In genomic region chr9:72354704-72355103, GRCh38 we compare ENCODE assay signal across 20 cellular contexts.
"Had no signal": no experiment of that assay in that cellular context is flagged by ENCODE, and none has a peak within 500 bp of the region (broad histone marks: within the 10 kb centered on the region; RNA-seq: fewer than 3 reads in every experiment).

No MANE protein-coding gene starts in this region.

- H3K4me3 Mint-ChIP-seq: activated CD4-positive, alpha-beta T cell treated with anti-CD3 and anti-CD28 coated beads, Interleukin-2, amount 10 ng/mL, durations not matched to agents 24 days and 14 days; activated naive CD8-positive, alpha-beta T cell treated with anti-CD3 and anti-CD28 coated beads, Interleukin-2, amount 10 ng/mL, durations not matched to agents 7 days and 5 days; neural progenitor cell; T-helper 2 cell treated with Interferon-gamma antibody and Interleukin-4, amounts not matched to agents 5 μg/mL and 100 μg/mL, for 36 hours had no signal

- H3K9me3 Mint-ChIP-seq: activated CD4-positive, alpha-beta T cell treated with anti-CD3 and anti-CD28 coated beads, Interleukin-2, amount 10 ng/mL, durations not matched to agents 24 days and 14 days; activated naive CD8-positive, alpha-beta T cell treated with anti-CD3 and anti-CD28 coated beads, Interleukin-2, amount 10 ng/mL, durations not matched to agents 7 days and 5 days; dendritic cell treated with granulocyte-macrophage colony-stimulating factor and Interleukin-4, amounts not matched to agents 40 ng/mL and 50 ng/mL, for 4 days; neural progenitor cell; T-helper 2 cell treated with Interferon-gamma antibody and Interleukin-4, amounts not matched to agents 5 μg/mL and 100 μg/mL, for 36 hours had no signal

- DNase-seq: activated CD4-positive, alpha-beta T cell treated with anti-CD3 and anti-CD28 coated beads, Interleukin-2, amount 10 ng/mL, durations not matched to agents 24 days and 14 days; activated CD4-positive, CD25-positive, alpha-beta regulatory T cell; activated CD8-positive, alpha-beta memory T cell treated with anti-CD3 and anti-CD28 coated beads for 24 hours; activated naive CD4-positive, alpha-beta T cell; activated naive CD8-positive, alpha-beta T cell treated with anti-CD3 and anti-CD28 coated beads, Interleukin-2, amount 10 ng/mL, durations not matched to agents 7 days and 5 days; brain microvascular endothelial cell; cerebellar nuclear complex; effector memory CD4-positive, alpha-beta T cell; gastrocnemius medialis; heart right ventricle; islet precursor cell; stimulated activated CD4-positive, alpha-beta T cell treated with anti-CD3 and anti-CD28 coated beads, Interleukin-4, amount 100 ng/mL, for 4 hours; stimulated activated CD8-positive, alpha-beta memory T cell treated with anti-CD3 and anti-CD28 coated beads, Interleukin-4, amount 100 ng/mL, for 48 hours; stimulated activated naive CD4-positive, alpha-beta T cell treated with Interleukin-2 at 50 U/mL for 16 hours; substantia nigra; SW 1271; trophoblast cell had no signal

- H3K27me3 Mint-ChIP-seq: activated CD4-positive, alpha-beta T cell treated with anti-CD3 and anti-CD28 coated beads, Interleukin-2, amount 10 ng/mL, durations not matched to agents 24 days and 14 days; activated naive CD8-positive, alpha-beta T cell treated with anti-CD3 and anti-CD28 coated beads, Interleukin-2, amount 10 ng/mL, durations not matched to agents 7 days and 5 days; dendritic cell treated with granulocyte-macrophage colony-stimulating factor and Interleukin-4, amounts not matched to agents 40 ng/mL and 50 ng/mL, for 4 days had no signal

- ATAC-seq: gastrocnemius medialis, heart right ventricle had no signal

- H3K27ac Mint-ChIP-seq: activated CD4-positive, alpha-beta T cell treated with anti-CD3 and anti-CD28 coated beads, Interleukin-2, amount 10 ng/mL, durations not matched to agents 24 days and 14 days; activated naive CD8-positive, alpha-beta T cell treated with anti-CD3 and anti-CD28 coated beads, Interleukin-2, amount 10 ng/mL, durations not matched to agents 7 days and 5 days; neural progenitor cell; T-helper 2 cell treated with Interferon-gamma antibody and Interleukin-4, amounts not matched to agents 5 μg/mL and 100 μg/mL, for 36 hours had no signal
